Comparison of ENCODE assay signal across 8 cellular contexts in the genomic region with DNA sequence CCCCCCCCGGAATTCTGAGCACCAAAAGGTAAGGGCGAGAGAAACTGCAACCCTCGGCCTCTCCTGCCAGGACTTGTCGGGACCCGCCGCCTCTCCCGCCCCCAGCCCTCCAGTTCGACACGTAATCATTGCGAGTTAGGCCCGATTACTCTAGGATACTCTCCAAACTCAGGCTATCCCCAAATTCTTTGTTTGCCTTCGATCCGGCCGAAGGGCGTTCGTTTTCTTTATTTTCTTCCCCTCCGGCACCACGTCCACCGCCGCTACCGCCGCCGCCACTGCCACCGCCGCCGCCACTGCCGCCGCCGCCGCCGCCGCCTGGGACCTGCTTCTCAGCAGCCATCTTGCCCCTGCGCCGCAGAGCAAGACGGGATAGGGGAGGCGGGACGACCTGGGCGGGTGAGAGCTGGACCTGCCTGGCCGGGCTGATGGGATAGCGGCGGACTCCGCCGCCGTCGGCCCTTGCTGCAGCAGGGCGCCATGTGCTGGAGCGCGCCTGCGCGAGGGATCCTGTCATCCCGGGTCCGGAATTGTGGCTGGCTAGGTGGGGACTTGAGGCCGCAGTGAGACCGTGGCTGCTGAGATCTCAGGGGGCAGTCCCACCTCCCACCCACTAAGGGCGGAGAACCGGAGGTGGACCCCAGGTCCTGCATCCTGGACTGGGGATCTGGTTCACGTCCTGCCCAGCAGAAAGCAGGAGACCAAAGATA. TPM values are rescaled to one million over a fixed set of nuclear protein-coding genes. Genes with fewer than 3 reads are reported as not detected.
DNase-seq lines count a peak whose midpoint lies in the region; ATAC-seq, FAIRE-seq and TF ChIP-seq lines count a peak whose summit lies in the region.

A gene (minus strand): TSS at position 369 of the 710 bp plus-strand sequence. CDS start 26 bp downstream, at position 343.

- POLR2A ChIA-PET in WTC11 (lab: Charles Lee): interaction anchor here (1.0 kb wide), 1 partner anchor 63 kb away, joined by 3 read pairs; no protein-coding TSS in a partner anchor

- under 1% methylated on average over 57 of the region's 57 CpGs for WGBS in smooth muscle cell (ENCODE audit: low lambda C conversion rate)

- peak within 1 kb of the TSS; percentile 53 for H2AFZ ChIP-seq in smooth muscle cell (ENCODE audit: low read depth)

- CTCF ChIA-PET in WTC11 (lab: Charles Lee): interaction anchor here (1.0 to 2.7 kb wide), 3 partner anchors 58 to 208 kb away, joined by 3 to 14 read pairs (median 6); no protein-coding TSS in a partner anchor

- H3K27me3 ChIP-seq in bronchial epithelial cell (ENCODE audit: control insufficient read depth, insufficient read depth, low read length) (peaks cover 29% of the 10 kb centered on the region), smooth muscle cell (ENCODE audit: low read depth) (peaks cover 40% of the 10 kb centered on the region)

- peaks cover 8% of the 10 kb centered on the region for H3K36me3 ChIP-seq in bronchial epithelial cell (ENCODE audit: control insufficient read depth, insufficient read depth, low read length)
- H3K36me3 ChIP-seq in smooth muscle cell (ENCODE audit: low read depth): peaks cover 3% of the 10 kb centered on the region

- H3K4me1 Mint-ChIP-seq in WTC11: peaks cover 30% of the 10 kb centered on the region

- DNase-seq in NCI-H2196 treated with DMSO at 0.1 percent for 48 hours (lab: John Stamatoyannopoulos, UW; ENCODE audit: unreplicated experiment) (peak; percentile 94), WTC11 (ENCODE audit: low spot score) (peak; percentile 95), bronchial epithelial cell (ENCODE audit: low read depth) (peak; percentile 88), iPS-NIHi7 (ENCODE audit: extremely low spot score) (peak; percentile 99), smooth muscle cell (lab: John Stamatoyannopoulos, UW; ENCODE audit: unreplicated experiment) (peak; percentile 72)

- no peaks in the 10 kb centered on the region for H3K9me3 ChIP-seq in smooth muscle cell (replicated peaks; ENCODE audit: low read depth)

- ATAC-seq in GM18861 (IDR thresholded peaks at IDR 0.05; ENCODE audit: unreplicated experiment) (peak; percentile 83), HG03103 (IDR thresholded peaks at IDR 0.05; ENCODE audit: low read depth, unreplicated experiment) (peak; percentile 85), WTC11 (peak; percentile 86)

- peaks cover 41% of the 10 kb centered on the region for H3K79me2 ChIP-seq in smooth muscle cell (ENCODE audit: low read depth)

- TF ChIP-seq CTCF in WTC11 (IDR thresholded peaks at IDR 0.05): no peak
- TF ChIP-seq CTCF in bronchial epithelial cell (IDR thresholded peaks at IDR 0.05; ENCODE audit: insufficient read depth, low read length, severe bottlenecking): no peak
- TF ChIP-seq CTCF in smooth muscle cell (IDR thresholded peaks at IDR 0.05; ENCODE audit: borderline replicate concordance, insufficient read depth, poor library complexity, severe bottlenecking): no peak

- peak within 1 kb of the TSS; percentile 89 for H3K4me2 ChIP-seq in smooth muscle cell

- no peaks in the 10 kb centered on the region for H3F3A ChIP-seq in smooth muscle cell (ENCODE audit: low read depth)

- FAIRE-seq in A204.1 (lab: Jason Lieb, UNC): peak; percentile 11
- no peak for FAIRE-seq in bronchial epithelial cell (lab: Jason Lieb, UNC)

- H3K27me3 Mint-ChIP-seq in WTC11 (ENCODE audit: low read depth): peaks cover 40% of the 10 kb centered on the region

- peak within 1 kb of the TSS; percentile 89 for H3K27ac Mint-ChIP-seq in WTC11

- H3K36me3 Mint-ChIP-seq in WTC11: peaks cover 5% of the 10 kb centered on the region; the same call in 1 of the 2 replicates

- H3K4me3 Mint-ChIP-seq in WTC11: peak within 1 kb of the TSS; percentile 97

- H3K27ac ChIP-seq in smooth muscle cell (ENCODE audit: low read depth): peak within 1 kb of the TSS; percentile 54

- H3K9me3 Mint-ChIP-seq in WTC11: no peaks in the 10 kb centered on the region

- peak within 1 kb of the TSS; percentile 94 for H3K9ac ChIP-seq in smooth muscle cell (ENCODE audit: low read depth)

- peaks cover 19% of the 10 kb centered on the region for H3K4me1 ChIP-seq in smooth muscle cell (ENCODE audit: low read depth)

- H3K4me3 ChIP-seq in bronchial epithelial cell (ENCODE audit: low read depth, low read length) (peak within 1 kb of the TSS; percentile 69), smooth muscle cell (peak within 1 kb of the TSS; percentile 91)

- peaks cover 45% of the 10 kb centered on the region for H4K20me1 ChIP-seq in smooth muscle cell (ENCODE audit: low read depth)

TF ChIP-seq in WTC11, 78 proteins besides CTCF, POLR2A, EP300 and RAD21 (continues in another document):
- no peak for TF ChIP-seq JUN (CRISPR knock-in tag; IDR thresholded peaks at IDR 0.05)
- TF ChIP-seq, protein P1, sequence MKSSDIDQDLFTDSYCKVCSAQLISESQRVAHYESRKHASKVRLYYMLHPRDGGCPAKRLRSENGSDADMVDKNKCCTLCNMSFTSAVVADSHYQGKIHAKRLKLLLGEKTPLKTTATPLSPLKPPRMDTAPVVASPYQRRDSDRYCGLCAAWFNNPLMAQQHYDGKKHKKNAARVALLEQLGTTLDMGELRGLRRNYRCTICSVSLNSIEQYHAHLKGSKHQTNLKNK (CRISPR knock-in tag; IDR thresholded peaks at IDR 0.05): no peak
- TF ChIP-seq, protein P2, sequence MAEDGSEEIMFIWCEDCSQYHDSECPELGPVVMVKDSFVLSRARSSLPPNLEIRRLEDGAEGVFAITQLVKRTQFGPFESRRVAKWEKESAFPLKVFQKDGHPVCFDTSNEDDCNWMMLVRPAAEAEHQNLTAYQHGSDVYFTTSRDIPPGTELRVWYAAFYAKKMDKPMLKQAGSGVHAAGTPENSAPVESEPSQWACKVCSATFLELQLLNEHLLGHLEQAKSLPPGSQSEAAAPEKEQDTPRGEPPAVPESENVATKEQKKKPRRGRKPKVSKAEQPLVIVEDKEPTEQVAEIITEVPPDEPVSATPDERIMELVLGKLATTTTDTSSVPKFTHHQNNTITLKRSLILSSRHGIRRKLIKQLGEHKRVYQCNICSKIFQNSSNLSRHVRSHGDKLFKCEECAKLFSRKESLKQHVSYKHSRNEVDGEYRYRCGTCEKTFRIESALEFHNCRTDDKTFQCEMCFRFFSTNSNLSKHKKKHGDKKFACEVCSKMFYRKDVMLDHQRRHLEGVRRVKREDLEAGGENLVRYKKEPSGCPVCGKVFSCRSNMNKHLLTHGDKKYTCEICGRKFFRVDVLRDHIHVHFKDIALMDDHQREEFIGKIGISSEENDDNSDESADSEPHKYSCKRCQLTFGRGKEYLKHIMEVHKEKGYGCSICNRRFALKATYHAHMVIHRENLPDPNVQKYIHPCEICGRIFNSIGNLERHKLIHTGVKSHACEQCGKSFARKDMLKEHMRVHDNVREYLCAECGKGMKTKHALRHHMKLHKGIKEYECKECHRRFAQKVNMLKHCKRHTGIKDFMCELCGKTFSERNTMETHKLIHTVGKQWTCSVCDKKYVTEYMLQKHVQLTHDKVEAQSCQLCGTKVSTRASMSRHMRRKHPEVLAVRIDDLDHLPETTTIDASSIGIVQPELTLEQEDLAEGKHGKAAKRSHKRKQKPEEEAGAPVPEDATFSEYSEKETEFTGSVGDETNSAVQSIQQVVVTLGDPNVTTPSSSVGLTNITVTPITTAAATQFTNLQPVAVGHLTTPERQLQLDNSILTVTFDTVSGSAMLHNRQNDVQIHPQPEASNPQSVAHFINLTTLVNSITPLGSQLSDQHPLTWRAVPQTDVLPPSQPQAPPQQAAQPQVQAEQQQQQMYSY (CRISPR knock-in tag; IDR thresholded peaks at IDR 0.05): 0 out of 2 replicates have a peak, but pooled peaks have one; percentile 18
- TF ChIP-seq RELA (CRISPR knock-in tag; IDR thresholded peaks at IDR 0.05; ENCODE audit: borderline replicate concordance): no peak
- TF ChIP-seq ELF4 (CRISPR knock-in tag; IDR thresholded peaks at IDR 0.05; ENCODE audit: low read depth): 0 out of 2 replicates have a peak, but pooled peaks have one; percentile 19
- no peak for TF ChIP-seq ZNF416 (CRISPR knock-in tag; IDR thresholded peaks at IDR 0.05)
- TF ChIP-seq SMAD3 (CRISPR knock-in tag; IDR thresholded peaks at IDR 0.05; ENCODE audit: borderline replicate concordance): peak; percentile 12; the same call in 1 of the 2 replicates
- no peak for TF ChIP-seq ZNF396 (CRISPR knock-in tag; IDR thresholded peaks at IDR 0.05; ENCODE audit: borderline replicate concordance)
- TF ChIP-seq ESRRA (CRISPR knock-in tag; IDR thresholded peaks at IDR 0.05; ENCODE audit: borderline replicate concordance): no peak
- no peak for TF ChIP-seq NFYB (CRISPR knock-in tag; conservative IDR thresholded peaks at IDR 0.05; ENCODE audit: low read depth)
- TF ChIP-seq ZBTB21 (CRISPR knock-in tag; IDR thresholded peaks at IDR 0.05; ENCODE audit: borderline replicate concordance): peak; percentile 91; the same call in 1 of the 2 replicates
- TF ChIP-seq, protein P3, sequence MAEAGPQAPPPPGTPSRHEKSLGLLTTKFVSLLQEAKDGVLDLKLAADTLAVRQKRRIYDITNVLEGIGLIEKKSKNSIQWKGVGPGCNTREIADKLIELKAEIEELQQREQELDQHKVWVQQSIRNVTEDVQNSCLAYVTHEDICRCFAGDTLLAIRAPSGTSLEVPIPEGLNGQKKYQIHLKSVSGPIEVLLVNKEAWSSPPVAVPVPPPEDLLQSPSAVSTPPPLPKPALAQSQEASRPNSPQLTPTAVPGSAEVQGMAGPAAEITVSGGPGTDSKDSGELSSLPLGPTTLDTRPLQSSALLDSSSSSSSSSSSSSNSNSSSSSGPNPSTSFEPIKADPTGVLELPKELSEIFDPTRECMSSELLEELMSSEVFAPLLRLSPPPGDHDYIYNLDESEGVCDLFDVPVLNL (CRISPR knock-in tag; IDR thresholded peaks at IDR 0.05; ENCODE audit: borderline replicate concordance, low read depth): 0 out of 2 replicates have a peak, but pooled peaks have one; percentile 60
- no peak for TF ChIP-seq FOXJ3 (CRISPR knock-in tag; IDR thresholded peaks at IDR 0.05; ENCODE audit: borderline replicate concordance)
- TF ChIP-seq ZNF121 (CRISPR knock-in tag; IDR thresholded peaks at IDR 0.05): no peak
- TF ChIP-seq, protein P4, sequence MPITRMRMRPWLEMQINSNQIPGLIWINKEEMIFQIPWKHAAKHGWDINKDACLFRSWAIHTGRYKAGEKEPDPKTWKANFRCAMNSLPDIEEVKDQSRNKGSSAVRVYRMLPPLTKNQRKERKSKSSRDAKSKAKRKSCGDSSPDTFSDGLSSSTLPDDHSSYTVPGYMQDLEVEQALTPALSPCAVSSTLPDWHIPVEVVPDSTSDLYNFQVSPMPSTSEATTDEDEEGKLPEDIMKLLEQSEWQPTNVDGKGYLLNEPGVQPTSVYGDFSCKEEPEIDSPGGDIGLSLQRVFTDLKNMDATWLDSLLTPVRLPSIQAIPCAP (CRISPR knock-in tag; IDR thresholded peaks at IDR 0.05): peak; percentile 78; the same call in 1 of the 2 replicates
- TF ChIP-seq ZNF317 (CRISPR knock-in tag; IDR thresholded peaks at IDR 0.05; ENCODE audit: borderline replicate concordance, low read depth): no peak

RNA-seq across cellular contexts. Expression of the gene that starts here (rescaled TPM):
- 80.5 to 90.7 TPM (median 82.0 TPM) in 3 replicates for total RNA-seq in WTC11 (2021)
- 42.9 and 54.8 TPM in 2 replicates for total RNA-seq in bronchial epithelial cell
- total RNA-seq in smooth muscle cell: 41.0 and 67.5 TPM in 2 replicates
- polyA plus RNA-seq in smooth muscle cell: 96.3 and 102 TPM in 2 replicates

Comparison
In these comparisons a context has a peak if more than half of its experiments do, and no peak if none do; other contexts are left out.
1. Peak in every context shown above with its lines: DNase-seq, ATAC-seq, H3K4me3 ChIP-seq and H3K27ac ChIP-seq.